ENCODE assay signal across 1 cellular context in the genomic region with DNA sequence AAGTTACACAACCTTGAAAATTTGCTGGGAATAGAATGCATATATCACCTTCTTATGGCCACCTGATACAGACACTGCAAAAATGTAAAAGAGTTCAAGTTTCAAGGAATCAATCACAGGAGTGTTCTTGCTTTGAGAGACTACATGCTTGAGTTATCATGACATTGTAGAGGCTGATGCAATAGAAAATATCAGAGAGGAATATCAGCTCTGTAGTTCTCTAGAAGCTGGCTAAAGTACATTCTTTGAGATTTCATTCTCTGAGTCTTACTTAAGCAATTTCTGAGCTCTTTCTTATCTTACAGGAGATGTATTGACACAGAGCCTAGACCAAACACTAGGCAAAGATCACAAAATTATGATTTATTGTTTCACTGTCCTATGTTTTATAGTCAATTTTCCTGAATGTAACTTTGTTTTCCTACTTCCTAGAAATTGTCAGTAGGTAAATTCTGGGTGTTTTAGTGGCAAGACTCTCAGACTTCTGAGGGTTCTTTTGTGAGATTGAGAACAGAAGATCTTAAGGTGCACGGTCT.
TF ChIP-seq lines count a peak whose summit lies in the region.

No MANE protein-coding gene starts in this region.

TF ChIP-seq in H1, 55 proteins besides CTCF, POLR2A, EP300 and RAD21:
- TF ChIP-seq SIRT6 (IDR thresholded peaks at IDR 0.05; ENCODE audit: low read length), result no peak
- TF ChIP-seq CHD1 (IDR thresholded peaks at IDR 0.05; ENCODE audit: low read depth, low read length), result no peak
